ENCODE assay signal across 13 cellular contexts in genomic region chr14:50233335-50234250, GRCh38. TPM values are rescaled to one million over a fixed set of nuclear protein-coding genes. Genes with fewer than 3 reads are reported as not detected.
A peak's percentile ranks its signal among the peaks of the same experiment; 100 is the strongest.
DNase-seq lines count a peak whose midpoint lies in the region; ATAC-seq and TF ChIP-seq lines count a peak whose summit lies in the region.
"Had no signal": no experiment of that assay in that cellular context is flagged by ENCODE, and none has a peak within 500 bp of the region (broad histone marks: within the 10 kb centered on the region; RNA-seq: fewer than 3 reads in every experiment).

No MANE protein-coding gene starts in this region.

- TF ChIP-seq CTCF in prostate gland (IDR thresholded peaks at IDR 0.05) = no peak

- peaks cover 9% of the 10 kb centered on the region for H3K36me3 Mint-ChIP-seq in activated T-helper 1 cell treated with anti-CD3 and anti-CD28 coated beads, Interleukin-12 subunit alpha, Interleukin-12 subunit beta, Interleukin-2, Interleukin-4 antibody, amounts not matched to agents 30 ng/mL and 10 ng/mL and 1 ng/mL, durations not matched to agents 14 hours and 24 hours and 36 hours (ENCODE audit: low read depth)

- DNase-seq in NCI-H748 (lab: John Stamatoyannopoulos, UW; ENCODE audit: unreplicated experiment) (peak; percentile 10), NCI-H748 treated with DMSO at 0.1 percent for 48 hours (lab: John Stamatoyannopoulos, UW) (no peak), NCI-H2029 treated with DMSO at 0.1 percent for 48 hours (lab: John Stamatoyannopoulos, UW) (peak; percentile 77), prostate gland (ENCODE audit: low spot score) (peak; percentile 78), GF-D8 (lab: John Stamatoyannopoulos, UW) (no peak), NCI-H1930 (lab: John Stamatoyannopoulos, UW) (no peak)
- no peak for DNase-seq in activated T-helper 1 cell treated with anti-CD3 and anti-CD28 coated beads, Interleukin-12 subunit alpha, Interleukin-12 subunit beta, Interleukin-2, Interleukin-4 antibody, amounts not matched to agents 30 ng/mL and 10 ng/mL and 1 ng/mL, durations not matched to agents 14 hours and 24 hours and 36 hours (ENCODE audit: low spot score)
- DNase-seq: ACHN, KG1, OCI-M1, upper lobe of right lung had no signal

- no peaks in the 10 kb centered on the region for H3K27me3 Mint-ChIP-seq in activated T-helper 1 cell treated with anti-CD3 and anti-CD28 coated beads, Interleukin-12 subunit alpha, Interleukin-12 subunit beta, Interleukin-2, Interleukin-4 antibody, amounts not matched to agents 30 ng/mL and 10 ng/mL and 1 ng/mL, durations not matched to agents 14 hours and 24 hours and 36 hours (ENCODE audit: insufficient read depth)

- no peaks in the 10 kb centered on the region for H3K27me3 ChIP-seq in prostate gland (replicated peaks; ENCODE audit: insufficient read depth)
- H3K27me3 ChIP-seq: upper lobe of right lung had no signal

- peak overlapping the region; percentile 90 to 97 for H3K27ac ChIP-seq in prostate gland
- H3K27ac ChIP-seq: upper lobe of right lung had no signal

- H3K4me1 Mint-ChIP-seq in activated T-helper 1 cell treated with anti-CD3 and anti-CD28 coated beads, Interleukin-12 subunit alpha, Interleukin-12 subunit beta, Interleukin-2, Interleukin-4 antibody, amounts not matched to agents 30 ng/mL and 10 ng/mL and 1 ng/mL, durations not matched to agents 14 hours and 24 hours and 36 hours (ENCODE audit: low read depth) = peaks cover 39% of the 10 kb centered on the region

- intact Hi-C loops in activated T-helper 1 cell treated with anti-CD3 and anti-CD28 coated beads, Interleukin-12 subunit alpha, Interleukin-12 subunit beta, Interleukin-2, Interleukin-4 antibody, amounts not matched to agents 30 ng/mL and 10 ng/mL and 1 ng/mL, durations not matched to agents 14 hours and 24 hours and 36 hours (cut with micrococcal nuclease) = loop anchor here (5.0 kb wide), 5 partner anchors 261 to 646 kb away; partner anchors contain the start of genes MGAT2, RPL36AL and RPS29
- intact Hi-C loops in prostate gland (cut with DNase I) = loop anchor here (10.0 kb wide), 1 partner anchor 369 kb away; no protein-coding TSS in a partner anchor

- WGBS in prostate gland = 61% methylated on average over 18 of the region's 18 CpGs

- H3K4me3 Mint-ChIP-seq in activated T-helper 1 cell treated with anti-CD3 and anti-CD28 coated beads, Interleukin-12 subunit alpha, Interleukin-12 subunit beta, Interleukin-2, Interleukin-4 antibody, amounts not matched to agents 30 ng/mL and 10 ng/mL and 1 ng/mL, durations not matched to agents 14 hours and 24 hours and 36 hours = peak overlapping the region; percentile 7

- H3K4me1 ChIP-seq in prostate gland (replicated peaks) = no peaks in the 10 kb centered on the region

- H3K9me3 ChIP-seq in prostate gland = no peaks in the 10 kb centered on the region
- H3K9me3 ChIP-seq: upper lobe of right lung had no signal

- peaks cover 17% of the 10 kb centered on the region for H3K9me3 Mint-ChIP-seq in activated T-helper 1 cell treated with anti-CD3 and anti-CD28 coated beads, Interleukin-12 subunit alpha, Interleukin-12 subunit beta, Interleukin-2, Interleukin-4 antibody, amounts not matched to agents 30 ng/mL and 10 ng/mL and 1 ng/mL, durations not matched to agents 14 hours and 24 hours and 36 hours

- no peak for ATAC-seq in GM21737 (IDR thresholded peaks at IDR 0.05; ENCODE audit: unreplicated experiment)
- ATAC-seq: upper lobe of right lung, WTC11 had no signal

- no peak overlapping the region for H3K4me3 ChIP-seq in prostate gland
- H3K4me3 ChIP-seq: upper lobe of right lung had no signal

- no peak for TF ChIP-seq POLR2A in prostate gland (IDR thresholded peaks at IDR 0.05)

- no peaks in the 10 kb centered on the region for H3K36me3 ChIP-seq in prostate gland
- H3K36me3 ChIP-seq: upper lobe of right lung had no signal

- H3K27ac Mint-ChIP-seq in activated T-helper 1 cell treated with anti-CD3 and anti-CD28 coated beads, Interleukin-12 subunit alpha, Interleukin-12 subunit beta, Interleukin-2, Interleukin-4 antibody, amounts not matched to agents 30 ng/mL and 10 ng/mL and 1 ng/mL, durations not matched to agents 14 hours and 24 hours and 36 hours = peak overlapping the region; percentile 79
- H3K27ac Mint-ChIP-seq: WTC11 had no signal

RNA-seq across cellular contexts. Expression of gene SOS2, which starts 2.2 kb away (rescaled TPM):
- 19.9 and 21.6 TPM in 2 replicates for total RNA-seq in activated T-helper 1 cell treated with anti-CD3 and anti-CD28 coated beads, Interleukin-12 subunit alpha, Interleukin-12 subunit beta, Interleukin-2, Interleukin-4 antibody, amounts not matched to agents 30 ng/mL and 10 ng/mL and 1 ng/mL, durations not matched to agents 14 hours and 24 hours and 36 hours
- 10 to 100 TPM; 22.6 to 41.4 TPM for total RNA-seq in prostate gland

Comparison
In these comparisons a context has a peak if more than half of its experiments do, and no peak if none do; other contexts are left out.
1. DNase-seq: peak in NCI-H748 (single experiment), NCI-H2029 treated with DMSO at 0.1 percent for 48 hours (single experiment) and prostate gland (single experiment); none in NCI-H748 treated with DMSO at 0.1 percent for 48 hours (single experiment), activated T-helper 1 cell treated with anti-CD3 and anti-CD28 coated beads, Interleukin-12 subunit alpha, Interleukin-12 subunit beta, Interleukin-2, Interleukin-4 antibody, amounts not matched to agents 30 ng/mL and 10 ng/mL and 1 ng/mL, durations not matched to agents 14 hours and 24 hours and 36 hours (single experiment), GF-D8 (single experiment) and NCI-H1930 (0 of 2).